Comparison of ENCODE assay signal across 18 cellular contexts in genomic region chr1:58084266-58084665, GRCh38.
DNase-seq lines count a peak whose midpoint lies in the region; ATAC-seq and TF ChIP-seq lines count a peak whose summit lies in the region.
"Had no signal": no experiment of that assay in that cellular context is flagged by ENCODE, and none has a peak within 500 bp of the region (broad histone marks: within the 10 kb centered on the region; RNA-seq: fewer than 3 reads in every experiment).

No MANE protein-coding gene starts in this region.

- H3K9me3 Mint-ChIP-seq in stimulated activated naive B cell treated with anti-CD40 and anti-IgM and Interleukin-4, amounts not matched to agents 10 μg/mL and 1 μg/mL and 100 μg/mL, for 72 hours, result no peaks in the 10 kb centered on the region
- no peaks in the 10 kb centered on the region for H3K9me3 Mint-ChIP-seq in mesothelial cell of epicardium
- H3K9me3 Mint-ChIP-seq: CD4-positive, alpha-beta T cell; H9 had no signal

- no peaks in the 10 kb centered on the region for H3K36me3 ChIP-seq in stomach
- H3K36me3 ChIP-seq: BE2C had no signal

- no peaks in the 10 kb centered on the region for H3K36me3 Mint-ChIP-seq in stimulated activated naive B cell treated with anti-CD40 and anti-IgM and Interleukin-4, amounts not matched to agents 10 μg/mL and 1 μg/mL and 100 μg/mL, for 72 hours
- H3K36me3 Mint-ChIP-seq in mesothelial cell of epicardium, result no peaks in the 10 kb centered on the region

- TF ChIP-seq CTCF in RWPE1 (conservative IDR thresholded peaks at IDR 0.05; ENCODE audit: low read depth) (no peak), foreskin keratinocyte (conservative IDR thresholded peaks at IDR 0.05) (no peak), stomach (IDR thresholded peaks at IDR 0.05) (no peak), mesothelial cell of epicardium (IDR thresholded peaks at IDR 0.05; ENCODE audit: unreplicated experiment) (no peak)

- H3K27ac ChIP-seq in RWPE1, result no peak overlapping the region
- no peak overlapping the region for H3K27ac ChIP-seq in foreskin keratinocyte
- no peak overlapping the region for H3K27ac ChIP-seq in stomach
- H3K27ac ChIP-seq: 22Rv1, HL-60, PC-9 had no signal

- H3K27ac Mint-ChIP-seq in stimulated activated naive B cell treated with anti-CD40 and anti-IgM and Interleukin-4, amounts not matched to agents 10 μg/mL and 1 μg/mL and 100 μg/mL, for 72 hours, result no peak overlapping the region
- no peak overlapping the region for H3K27ac Mint-ChIP-seq in mesothelial cell of epicardium
- H3K27ac Mint-ChIP-seq: CD4-positive, alpha-beta T cell; H9 had no signal

- no peak for TF ChIP-seq POLR2A in stomach (IDR thresholded peaks at IDR 0.05)

- DNase-seq in DMS53 (lab: John Stamatoyannopoulos, UW) (peak; percentile 34), DMS53 treated with DMSO at 0.1 percent for 48 hours (lab: John Stamatoyannopoulos, UW; ENCODE audit: unreplicated experiment) (no peak), RWPE1 (ENCODE audit: low spot score) (peak; percentile 3), foreskin keratinocyte (peak in 1 of 2 donors; percentile 28), stomach (no peak), mesothelial cell of epicardium (ENCODE audit: low spot score in 2 of 2, unreplicated experiment in 2 of 2) (no peak)
- no peak for DNase-seq in stimulated activated naive B cell treated with anti-CD40 and anti-IgM and Interleukin-4, amounts not matched to agents 10 μg/mL and 1 μg/mL and 100 μg/mL, for 72 hours
- DNase-seq in activated CD4-positive, alpha-beta T cell treated with anti-CD3 and anti-CD28 coated beads, Interleukin-2, amount 50 U/mL, for 1 hour, result no peak
- DNase-seq: BE2C; CD4-positive, alpha-beta T cell; H9; NCI-H1436 treated with DMSO at 0.1 percent for 48 hours; NCI-H2029 treated with DMSO at 0.1 percent for 48 hours; NCI-H748 treated with DMSO at 0.1 percent for 48 hours; PC-9 had no signal

- H3K27me3 ChIP-seq in foreskin keratinocyte (peaks cover 6% of the 10 kb centered on the region), stomach (no peaks in the 10 kb centered on the region)
- H3K27me3 ChIP-seq: BE2C had no signal

- CTCF ChIA-PET in RWPE1 (lab: Yijun Ruan, JAX), result no interaction called here

- H3K4me3 Mint-ChIP-seq in stimulated activated naive B cell treated with anti-CD40 and anti-IgM and Interleukin-4, amounts not matched to agents 10 μg/mL and 1 μg/mL and 100 μg/mL, for 72 hours, result no peak overlapping the region
- H3K4me3 Mint-ChIP-seq in mesothelial cell of epicardium, result no peak overlapping the region
- H3K4me3 Mint-ChIP-seq: CD4-positive, alpha-beta T cell; H9 had no signal

- peak; percentile 73 for ATAC-seq in foreskin keratinocyte
- ATAC-seq in stimulated activated naive B cell treated with anti-CD40 and anti-IgM and Interleukin-4, amounts not matched to agents 10 μg/mL and 1 μg/mL and 100 μg/mL, for 72 hours (replicated peaks), result peak; percentile 51 to 79
- ATAC-seq: Right ventricle myocardium inferior had no signal

- POLR2A ChIA-PET in RWPE1 (lab: Yijun Ruan, JAX; ENCODE audit: low non-redundant PET), result no interaction called here

- H3K4me1 ChIP-seq in foreskin keratinocyte (no peaks in the 10 kb centered on the region), stomach (no peaks in the 10 kb centered on the region)
- H3K4me1 ChIP-seq: BE2C had no signal

- H3K4me3 ChIP-seq in stomach, result no peak overlapping the region
- H3K4me3 ChIP-seq: PC-9 had no signal

- H3K4me1 Mint-ChIP-seq in stimulated activated naive B cell treated with anti-CD40 and anti-IgM and Interleukin-4, amounts not matched to agents 10 μg/mL and 1 μg/mL and 100 μg/mL, for 72 hours, result peaks cover 3 to 6% of the 10 kb centered on the region in 2 donors
- peaks cover 1% of the 10 kb centered on the region for H3K4me1 Mint-ChIP-seq in mesothelial cell of epicardium

- no peaks in the 10 kb centered on the region for H3K9me3 ChIP-seq in stomach
- H3K9me3 ChIP-seq: BE2C had no signal

- H3K27me3 Mint-ChIP-seq in stimulated activated naive B cell treated with anti-CD40 and anti-IgM and Interleukin-4, amounts not matched to agents 10 μg/mL and 1 μg/mL and 100 μg/mL, for 72 hours, result peaks cover 0 to 6% of the 10 kb centered on the region in 2 donors
- H3K27me3 Mint-ChIP-seq in mesothelial cell of epicardium (ENCODE audit: low read depth), result peaks cover 33% of the 10 kb centered on the region

- intact Hi-C loops in stomach (cut with DNase I; ENCODE audit: low total_unique reads), result no loop called here

- 56 to 78% (median 64%) methylated on average over 3 of the region's 3 CpGs for WGBS in stomach, 5 donors

- TF ChIP-seq EP300 in stomach (IDR thresholded peaks at IDR 0.05), result no peak

Comparison
In these comparisons a context has a peak if more than half of its experiments do, and no peak if none do; other contexts are left out.
1. DNase-seq: peak in DMS53 (single experiment) and RWPE1 (single experiment); none in DMS53 treated with DMSO at 0.1 percent for 48 hours (single experiment), stimulated activated naive B cell treated with anti-CD40 and anti-IgM and Interleukin-4, amounts not matched to agents 10 μg/mL and 1 μg/mL and 100 μg/mL, for 72 hours (single experiment), stomach (single experiment), mesothelial cell of epicardium (0 of 2) and activated CD4-positive, alpha-beta T cell treated with anti-CD3 and anti-CD28 coated beads, Interleukin-2, amount 50 U/mL, for 1 hour (single experiment).